Comparison of ENCODE assay signal across 35 cellular contexts in the genomic region with DNA sequence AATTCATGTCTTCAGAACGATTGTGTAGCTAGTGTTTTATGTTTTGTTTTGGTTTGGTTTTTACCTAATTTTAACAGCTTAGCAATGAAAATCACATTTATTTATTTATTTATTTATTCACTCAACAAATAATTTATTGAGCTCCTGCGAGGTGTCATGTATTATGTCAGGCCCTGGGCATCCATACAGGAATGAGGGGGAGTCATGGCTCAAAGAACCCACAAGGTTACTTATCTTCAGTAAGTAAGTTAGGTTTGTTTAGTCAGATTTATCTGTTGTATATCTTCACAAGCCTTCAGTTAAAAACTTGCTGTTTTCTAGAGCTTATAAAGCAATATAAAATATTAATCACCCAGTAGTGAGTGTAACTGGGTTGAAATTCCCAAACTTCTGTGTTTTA.
"Had no signal": no experiment of that assay in that cellular context is flagged by ENCODE, and none has a peak within 500 bp of the region (broad histone marks: within the 10 kb centered on the region; RNA-seq: fewer than 3 reads in every experiment).

No MANE protein-coding gene starts in this region.

- H3K27ac ChIP-seq: KMS-11 had no signal

- H3K4me2 ChIP-seq: KMS-11 had no signal

- H3K27me3 ChIP-seq: MG63 had no signal

- DNase-seq: Karpas-422, Kasumi-1, MG63, MM.1S, MV-4-11, NCI-H1048, NCI-H1092, NCI-H1105, NCI-H1105 treated with DMSO at 0.1 percent for 48 hours, NCI-H1417, NCI-H1417 treated with DMSO at 0.1 percent for 48 hours, NCI-H1436, NCI-H1436 treated with DMSO at 0.1 percent for 48 hours, NCI-H146, NCI-H1694, NCI-H1694 treated with DMSO at 0.1 percent for 48 hours, NCI-H187, NCI-H187 treated with DMSO at 0.1 percent for 48 hours, NCI-H1930, NCI-H2029, NCI-H2029 treated with DMSO at 0.1 percent for 48 hours, NCI-H2081, NCI-H2081 treated with DMSO at 0.1 percent for 48 hours, NCI-H2107, NCI-H2171, NCI-H2171 treated with DMSO at 0.1 percent for 48 hours, NCI-H2227 treated with DMSO at 0.1 percent for 48 hours, NCI-H345, NCI-H446, NCI-H446 treated with DMSO at 0.1 percent for 48 hours, NCI-H510A, NCI-H510A treated with DMSO at 0.1 percent for 48 hours, NCI-H524, NCI-H524 treated with DMSO at 0.1 percent for 48 hours had no signal

- H3K36me3 ChIP-seq: MG63 had no signal

- H3K9ac ChIP-seq: KMS-11 had no signal

- H3K9me3 ChIP-seq: MG63 had no signal

- H3K4me3 ChIP-seq: MG63 had no signal
